In genomic region chr14:102171173-102172020, GRCh38 we compare ENCODE assay signal across 17 cellular contexts. TPM values are rescaled to one million over a fixed set of nuclear protein-coding genes. Genes with fewer than 3 reads are reported as not detected.
A peak's percentile ranks its signal among the peaks of the same experiment; 100 is the strongest.
DNase-seq lines count a peak whose midpoint lies in the region; ATAC-seq and TF ChIP-seq lines count a peak whose summit lies in the region.
"Had no signal": no experiment of that assay in that cellular context is flagged by ENCODE, and none has a peak within 500 bp of the region (broad histone marks: within the 10 kb centered on the region; RNA-seq: fewer than 3 reads in every experiment).

No MANE protein-coding gene starts in this region.

- H3K9me3 ChIP-seq in cardiac muscle cell (ENCODE audit: low read depth) (no peaks in the 10 kb centered on the region), right atrium auricular region (no peaks in the 10 kb centered on the region), adipocyte (ENCODE audit: control insufficient read depth, low read length) (no peaks in the 10 kb centered on the region), thyroid gland (no peaks in the 10 kb centered on the region)
- H3K9me3 ChIP-seq: mucosa of descending colon, upper lobe of right lung had no signal

- TF ChIP-seq CTCF in cardiac muscle cell (IDR thresholded peaks at IDR 0.05; ENCODE audit: low read depth, low read length) (no peak), right atrium auricular region (IDR thresholded peaks at IDR 0.05) (no peak), thyroid gland (IDR thresholded peaks at IDR 0.05) (no peak)

- H3K36me3 ChIP-seq in cardiac muscle cell (no peaks in the 10 kb centered on the region), right atrium auricular region (no peaks in the 10 kb centered on the region), adipocyte (ENCODE audit: control insufficient read depth, insufficient read depth, low read length, severe bottlenecking) (no peaks in the 10 kb centered on the region), thyroid gland (no peaks in the 10 kb centered on the region)
- H3K36me3 ChIP-seq: upper lobe of right lung had no signal

- H3K9ac ChIP-seq in adipocyte (ENCODE audit: low read length), result peak overlapping the region; percentile 68

- peaks cover 22% of the 10 kb centered on the region for H3K4me1 ChIP-seq in cardiac muscle cell (ENCODE audit: low read depth)
- peaks cover 0 to 16% of the 10 kb centered on the region in 2 donors for H3K4me1 ChIP-seq in right atrium auricular region
- peaks cover 8% of the 10 kb centered on the region for H3K4me1 ChIP-seq in adipocyte (ENCODE audit: control insufficient read depth, insufficient read depth, low read length)
- peaks cover 6 to 25% of the 10 kb centered on the region in 2 donors for H3K4me1 ChIP-seq in thyroid gland
- H3K4me1 ChIP-seq: upper lobe of right lung had no signal

- WGBS in thyroid gland, 2 donors, result 74 to 75% methylated on average over 4 of the region's 4 CpGs

- H3K27ac ChIP-seq in cardiac muscle cell (peak overlapping the region; percentile 58), right atrium auricular region (no peak overlapping the region), thyroid gland (peak overlapping the region; percentile 36 to 62 (median 56))
- H3K27ac ChIP-seq: upper lobe of right lung had no signal

- no peak overlapping the region for H3K4me3 ChIP-seq in cardiac muscle cell
- H3K4me3 ChIP-seq in right atrium auricular region, result no peak overlapping the region
- H3K4me3 ChIP-seq in adipocyte (ENCODE audit: low read length), result no peak overlapping the region
- H3K4me3 ChIP-seq in thyroid gland (replicated peaks in 1 of 3), result no peak overlapping the region
- H3K4me3 ChIP-seq: mucosa of descending colon, upper lobe of right lung had no signal

- peak; percentile 52 for ATAC-seq in left lobe of liver
- no peak for ATAC-seq in GM21528 (IDR thresholded peaks at IDR 0.05; ENCODE audit: low FRiP score, unreplicated experiment)
- no peak for ATAC-seq in HG03280 (IDR thresholded peaks at IDR 0.05; ENCODE audit: unreplicated experiment)
- ATAC-seq: mucosa of descending colon, sciatic nerve, upper lobe of right lung had no signal

- H3K27me3 ChIP-seq in cardiac muscle cell (no peaks in the 10 kb centered on the region), right atrium auricular region (no peaks in the 10 kb centered on the region), adipocyte (replicated peaks; ENCODE audit: control insufficient read depth, insufficient read depth, low read length) (no peaks in the 10 kb centered on the region), thyroid gland (no peaks in the 10 kb centered on the region)
- H3K27me3 ChIP-seq: upper lobe of right lung had no signal

- DNase-seq in cardiac muscle cell (ENCODE audit: low read depth in 1 of 2, low spot score in 1 of 2), result no peak
- DNase-seq in right atrium auricular region (ENCODE audit: low spot score), result no peak
- no peak for DNase-seq in adipocyte (ENCODE audit: low read depth)
- no peak for DNase-seq in left lobe of liver (ENCODE audit: low spot score)
- DNase-seq in thyroid gland, result no peak
- no peak for DNase-seq in activated CD4-positive, alpha-beta T cell treated with anti-CD3 and anti-CD28 coated beads for 1 hour
- DNase-seq: ACHN, hypothalamus, mucosa of descending colon, NCI-H187, NCI-H446 treated with DMSO at 0.1 percent for 48 hours, occipital lobe, SHP77 treated with DMSO at 0.1 percent for 48 hours, upper lobe of right lung had no signal

- no peak for TF ChIP-seq POLR2A in thyroid gland (IDR thresholded peaks at IDR 0.05)

- intact Hi-C loops in thyroid gland (cut with DNase I), result no loop called here

RNA-seq across cellular contexts. Expression of gene WDR20, which starts 31.7 kb away (rescaled TPM):
- total RNA-seq in cardiac muscle cell (20.5 and 24.0 TPM in 2 replicates), right atrium auricular region (10 to 100 TPM; 16.0 to 20.1 TPM), left lobe of liver (14.0 TPM), thyroid gland (10 to 100 TPM; 27.1 to 48.8 (median 37.6) TPM)
- 25.6 and 27.0 TPM in 2 replicates for polyA plus RNA-seq in cardiac muscle cell

Comparison
In these comparisons a context has a peak if more than half of its experiments do, and no peak if none do; other contexts are left out.
1. H3K27ac ChIP-seq: peak in cardiac muscle cell (single experiment) and thyroid gland (3 of 3); none in right atrium auricular region (0 of 2).